9 cellular contexts compared by ENCODE assay signal in genomic region chr14:106436310-106436905, GRCh38.
DNase-seq lines count a peak whose midpoint lies in the region; ATAC-seq and TF ChIP-seq lines count a peak whose summit lies in the region.
"Had no signal": no experiment of that assay in that cellular context is flagged by ENCODE, and none has a peak within 500 bp of the region (broad histone marks: within the 10 kb centered on the region; RNA-seq: fewer than 3 reads in every experiment).

No MANE protein-coding gene starts in this region.

- no peaks in the 10 kb centered on the region for H4K20me1 ChIP-seq in PC-9 (ENCODE audit: insufficient read depth)

- no peak overlapping the region for H3K4me2 ChIP-seq in PC-9

- CTCF ChIA-PET in PC-9 (lab: Charles Lee): interaction anchor here (0.7 kb wide), 2 partner anchors 9 to 15 kb away, joined by 3 read pairs; no protein-coding TSS in a partner anchor

- no peaks in the 10 kb centered on the region for H3K36me3 ChIP-seq in PC-9 (ENCODE audit: low read depth)

- H3K4me1 Mint-ChIP-seq in activated T-helper 17 cell treated with anti-CD3 and anti-CD28 coated beads, Interleukin-2, amount 50 U/mL, for 72 hours: no peaks in the 10 kb centered on the region
- no peaks in the 10 kb centered on the region for H3K4me1 Mint-ChIP-seq in naive B cell

- peaks cover 37% of the 10 kb centered on the region for H3K27me3 Mint-ChIP-seq in activated T-helper 17 cell treated with anti-CD3 and anti-CD28 coated beads, Interleukin-2, amount 50 U/mL, for 72 hours
- H3K27me3 Mint-ChIP-seq in naive B cell: peaks cover 10 to 17% (median 15%) of the 10 kb centered on the region in 3 donors

- BruUV-seq in PC-9 (replicated peaks; lab: Mats Ljungman, UMichigan): no TSS peak

- H3K9me3 Mint-ChIP-seq in activated T-helper 17 cell treated with anti-CD3 and anti-CD28 coated beads, Interleukin-2, amount 50 U/mL, for 72 hours: no peaks in the 10 kb centered on the region
- H3K9me3 Mint-ChIP-seq in naive B cell: peaks cover 0 to 2% (median 0%) of the 10 kb centered on the region in 7 donors

- H2AFZ ChIP-seq in PC-9: no peak overlapping the region

- DNase-seq in DMS 273 (lab: John Stamatoyannopoulos, UW; ENCODE audit: unreplicated experiment) (peak; percentile 53), DMS 273 treated with DMSO at 0.1 percent for 48 hours (lab: John Stamatoyannopoulos, UW) (no peak), PC-9 (no peak), naive B cell (peak; percentile 58), HPDE6-E6E7 (ENCODE audit: extremely low spot score) (no peak), foreskin keratinocyte (no peak)

- ATAC-seq in activated T-helper 17 cell treated with anti-CD3 and anti-CD28 coated beads, Interleukin-2, amount 50 U/mL, for 72 hours (replicated peaks): peak; percentile 47
- ATAC-seq in naive B cell (ENCODE audit: low read depth in 2 of 2): peak in 1 of 2 donors; percentile 49
- no peak for ATAC-seq in GM19328 (IDR thresholded peaks at IDR 0.05; ENCODE audit: unreplicated experiment)
- ATAC-seq in foreskin keratinocyte: no peak

- H3K27ac ChIP-seq in PC-9: no peak overlapping the region
- H3K27ac ChIP-seq in foreskin keratinocyte: no peak overlapping the region
- H3K27ac ChIP-seq: SK-N-MC had no signal

- no peak overlapping the region for H3K4me3 Mint-ChIP-seq in activated T-helper 17 cell treated with anti-CD3 and anti-CD28 coated beads, Interleukin-2, amount 50 U/mL, for 72 hours
- no peak overlapping the region for H3K4me3 Mint-ChIP-seq in naive B cell

- H3K27me3 ChIP-seq in PC-9 (ENCODE audit: insufficient read depth, low read depth) (peaks cover 17% of the 10 kb centered on the region), foreskin keratinocyte (no peaks in the 10 kb centered on the region)

- no peak overlapping the region for H3K27ac Mint-ChIP-seq in activated T-helper 17 cell treated with anti-CD3 and anti-CD28 coated beads, Interleukin-2, amount 50 U/mL, for 72 hours
- no peak overlapping the region for H3K27ac Mint-ChIP-seq in naive B cell

- H3F3A ChIP-seq in PC-9 (ENCODE audit: insufficient read depth, low read depth): no peaks in the 10 kb centered on the region

- no peaks in the 10 kb centered on the region for H3K9me2 ChIP-seq in PC-9 (ENCODE audit: insufficient read depth)

- H3K36me3 Mint-ChIP-seq in activated T-helper 17 cell treated with anti-CD3 and anti-CD28 coated beads, Interleukin-2, amount 50 U/mL, for 72 hours (ENCODE audit: low read depth): no peaks in the 10 kb centered on the region
- H3K36me3 Mint-ChIP-seq in naive B cell: no peaks in the 10 kb centered on the region

- H3K79me2 ChIP-seq in PC-9 (ENCODE audit: low read depth): no peaks in the 10 kb centered on the region

- POLR2A ChIA-PET in PC-9 (lab: Charles Lee; ENCODE audit: unreplicated experiment): no interaction called here

- intact Hi-C loops in PC-9 (cut with micrococcal nuclease; ENCODE audit: unreplicated experiment): no loop called here

- peak; percentile 67 for TF ChIP-seq CTCF in PC-9 (conservative IDR thresholded peaks at IDR 0.05)
- TF ChIP-seq CTCF in foreskin keratinocyte (conservative IDR thresholded peaks at IDR 0.05): no peak

- no peaks in the 10 kb centered on the region for H3K9me3 ChIP-seq in PC-9 (ENCODE audit: insufficient read depth, low read depth)

- no peak overlapping the region for H3K4me3 ChIP-seq in PC-9
- H3K4me3 ChIP-seq: SK-N-MC had no signal

- H3K4me1 ChIP-seq in PC-9 (replicated peaks; ENCODE audit: insufficient read depth) (no peaks in the 10 kb centered on the region), foreskin keratinocyte (no peaks in the 10 kb centered on the region)

Comparison
In these comparisons a context has a peak if more than half of its experiments do, and no peak if none do; other contexts are left out.
1. DNase-seq: peak in DMS 273 (single experiment) and naive B cell (single experiment); none in DMS 273 treated with DMSO at 0.1 percent for 48 hours (single experiment), PC-9 (0 of 2), HPDE6-E6E7 (single experiment) and foreskin keratinocyte (0 of 2).